ENCODE assay signal across 27 cellular contexts in the genomic region with DNA sequence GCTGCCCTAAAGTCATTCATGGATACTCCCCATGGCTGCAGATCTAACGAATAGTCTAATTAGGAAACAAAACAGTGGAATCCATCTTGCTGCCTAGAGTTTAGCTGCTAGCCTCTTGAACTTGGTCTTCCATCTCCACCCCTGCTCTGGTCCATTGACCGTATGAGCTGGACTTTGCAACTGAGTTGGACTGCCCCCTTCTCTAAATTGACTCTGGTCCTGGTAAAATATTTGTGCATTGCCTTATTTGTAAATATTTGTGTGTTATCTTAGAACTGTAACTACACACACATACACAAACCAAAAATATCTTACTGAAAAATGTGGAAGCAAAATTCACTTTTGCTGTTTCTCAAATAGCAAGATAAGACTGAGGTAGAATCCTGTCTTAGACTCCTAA.
"Had no signal": no experiment of that assay in that cellular context is flagged by ENCODE, and none has a peak within 500 bp of the region (broad histone marks: within the 10 kb centered on the region; RNA-seq: fewer than 3 reads in every experiment).

No MANE protein-coding gene starts in this region.

- H3K4me3 ChIP-seq: stomach, suprapubic skin, testis, thoracic aorta, thyroid gland, tibial artery, tibial nerve, transverse colon, upper lobe of left lung, upper lobe of right lung, uterus, vagina had no signal

- H3K9me3 ChIP-seq: stomach, suprapubic skin, testis, thoracic aorta, thyroid gland, tibial artery, tibial nerve, transverse colon, upper lobe of left lung, upper lobe of right lung, uterus, vagina had no signal

- H3K36me3 ChIP-seq: stomach, suprapubic skin, thoracic aorta, thyroid gland, tibial artery, tibial nerve, transverse colon, upper lobe of left lung, upper lobe of right lung, uterus, vagina had no signal

- H3K27me3 ChIP-seq: stomach, suprapubic skin, testis, thyroid gland, tibial artery, tibial nerve, transverse colon, upper lobe of left lung, upper lobe of right lung, uterus, vagina had no signal

- H3K4me1 ChIP-seq: suprapubic skin, testis, thyroid gland, tibial artery, tibial nerve, upper lobe of left lung, uterus, vagina had no signal

- ATAC-seq: stimulated activated effector memory CD8-positive, alpha-beta T cell treated with anti-CD3 and anti-CD28 coated beads, Interleukin-12 subunit alpha, Interleukin-12 subunit beta, amount 100 ng/mL, for 72 hours; stimulated activated memory B cell treated with anti-CD40 and anti-IgM and Interleukin-4, amounts not matched to agents 10 μg/mL and 1 μg/mL and 100 μg/mL, for 72 hours; stimulated activated naive B cell treated with anti-CD40 and anti-IgM and Interleukin-4, amounts not matched to agents 10 μg/mL and 1 μg/mL and 100 μg/mL, for 72 hours; stimulated activated naive CD8-positive, alpha-beta T cell treated with anti-CD3 and anti-CD28 coated beads, Interleukin-15, amount 100 ng/mL, for 72 hours; stimulated activated naive CD8-positive, alpha-beta T cell treated with anti-CD3 and anti-CD28 coated beads, Interleukin-15, Interleukin-2, amounts not matched to agents 100 U/mL and 50 U/mL, for 24 hours; upper lobe of right lung had no signal

- DNase-seq: stimulated activated CD4-positive, alpha-beta T cell treated with anti-CD3 and anti-CD28 coated beads, Interleukin-2, amount 100 ng/mL, for 48 hours; stimulated activated CD4-positive, alpha-beta T cell treated with anti-CD3 and anti-CD28 coated beads, Interleukin-4, amount 100 ng/mL, for 1 hour; stimulated activated CD4-positive, alpha-beta T cell treated with anti-CD3 and anti-CD28 coated beads, Interleukin-4, amount 100 ng/mL, for 24 hours; stimulated activated CD4-positive, alpha-beta T cell treated with anti-CD3 and anti-CD28 coated beads, Interleukin-4, amount 100 ng/mL, for 4 hours; stimulated activated CD8-positive, alpha-beta memory T cell treated with anti-CD3 and anti-CD28 coated beads, Interleukin-4, amount 100 ng/mL, for 48 hours; stimulated activated naive B cell treated with anti-CD40 and anti-IgM and Interleukin-4, amounts not matched to agents 10 μg/mL and 1 μg/mL and 100 μg/mL, for 72 hours; stimulated activated naive CD4-positive, alpha-beta T cell; stimulated activated naive CD4-positive, alpha-beta T cell treated with Interleukin-2 at 50 U/mL for 16 hours; stimulated activated naive CD8-positive, alpha-beta T cell treated with anti-CD3 and anti-CD28 coated beads, Interleukin-15, amount 100 ng/mL, for 72 hours; stimulated activated naive CD8-positive, alpha-beta T cell treated with anti-CD3 and anti-CD28 coated beads, Interleukin-15, Interleukin-2, amounts not matched to agents 100 U/mL and 50 U/mL, for 24 hours; stomach; substantia nigra; testis; thyroid gland; tibial artery; transverse colon; trophoblast cell; upper lobe of left lung; upper lobe of right lung; uterus had no signal

- FAIRE-seq: urothelium cell line had no signal

- H3K27ac ChIP-seq: stomach, suprapubic skin, testis, thoracic aorta, thyroid gland, tibial artery, tibial nerve, transverse colon, upper lobe of left lung, upper lobe of right lung, uterus, vagina had no signal
